9 cellular contexts compared by ENCODE assay signal in genomic region chr19:18440421-18440877, GRCh38. TPM values are rescaled to one million over a fixed set of nuclear protein-coding genes. Genes with fewer than 3 reads are reported as not detected.
DNase-seq lines count a peak whose midpoint lies in the region; ATAC-seq and TF ChIP-seq lines count a peak whose summit lies in the region.
"Had no signal": no experiment of that assay in that cellular context is flagged by ENCODE, and none has a peak within 500 bp of the region (broad histone marks: within the 10 kb centered on the region; RNA-seq: fewer than 3 reads in every experiment).

No MANE protein-coding gene starts in this region.

- ATAC-seq in activated CD8-positive, alpha-beta T cell treated with anti-CD3 and anti-CD28 coated beads for 36 hours, result no peak
- no peak for ATAC-seq in HG02759 (IDR thresholded peaks at IDR 0.05; ENCODE audit: unreplicated experiment)
- no peak for ATAC-seq in esophagus mucosa
- ATAC-seq: pancreas had no signal

- peak; percentile 31 for TF ChIP-seq CTCF in activated CD8-positive, alpha-beta T cell treated with anti-CD3 and anti-CD28 coated beads for 36 hours (IDR thresholded peaks at IDR 0.05)
- TF ChIP-seq CTCF in mesothelial cell of epicardium (IDR thresholded peaks at IDR 0.05; ENCODE audit: unreplicated experiment) (no peak), stomach (IDR thresholded peaks at IDR 0.05) (no peak), prostate gland (IDR thresholded peaks at IDR 0.05) (peak in 1 of 4 experiments; percentile 8)

- CTCF ChIA-PET in activated CD8-positive, alpha-beta T cell treated with anti-CD3 and anti-CD28 coated beads for 36 hours (lab: Charles Lee), result interaction anchor here (0.9 to 3.4 kb wide), 4 partner anchors 10 to 401 kb away, joined by 3 to 23 read pairs (median 4); no protein-coding TSS in a partner anchor

- no peaks in the 10 kb centered on the region for H3K27me3 Mint-ChIP-seq in IgD-negative memory B cell
- H3K27me3 Mint-ChIP-seq in activated CD8-positive, alpha-beta T cell treated with anti-CD3 and anti-CD28 coated beads for 36 hours, result no peaks in the 10 kb centered on the region
- no peaks in the 10 kb centered on the region for H3K27me3 Mint-ChIP-seq in mesothelial cell of epicardium (ENCODE audit: low read depth)

- TF ChIP-seq POLR2A in stomach (IDR thresholded peaks at IDR 0.05) (no peak), prostate gland (IDR thresholded peaks at IDR 0.05) (no peak)

- H3K9me3 ChIP-seq in stomach (no peaks in the 10 kb centered on the region), prostate gland (no peaks in the 10 kb centered on the region)
- H3K9me3 ChIP-seq: pancreas had no signal

- no peaks in the 10 kb centered on the region for H3K9me3 Mint-ChIP-seq in IgD-negative memory B cell
- H3K9me3 Mint-ChIP-seq in activated CD8-positive, alpha-beta T cell treated with anti-CD3 and anti-CD28 coated beads for 36 hours, result peaks cover 3% of the 10 kb centered on the region
- H3K9me3 Mint-ChIP-seq in mesothelial cell of epicardium, result no peaks in the 10 kb centered on the region

- H3K36me3 Mint-ChIP-seq in IgD-negative memory B cell (no peaks in the 10 kb centered on the region), mesothelial cell of epicardium (peaks cover 2% of the 10 kb centered on the region)
- H3K36me3 Mint-ChIP-seq in activated CD8-positive, alpha-beta T cell treated with anti-CD3 and anti-CD28 coated beads for 36 hours (ENCODE audit: low read depth), result peaks cover 16% of the 10 kb centered on the region

- WGBS in stomach, 5 donors, result 37 to 48% (median 44%) methylated on average over 9 to 10 of the region's 10 CpGs
- 50% methylated on average over 10 of the region's 10 CpGs for WGBS in prostate gland

- intact Hi-C loops in activated CD8-positive, alpha-beta T cell treated with anti-CD3 and anti-CD28 coated beads for 36 hours (cut with micrococcal nuclease), result no loop called here
- intact Hi-C loops in stomach (cut with DNase I; ENCODE audit: low total_unique reads) (no loop called here), prostate gland (cut with DNase I) (loop anchor here (10.0 kb wide), 1 partner anchor 234 kb away; no protein-coding TSS in a partner anchor)

- H3K27ac ChIP-seq in stomach (no peak overlapping the region), prostate gland (no peak overlapping the region)

- peaks cover 20 to 35% (median 32%) of the 10 kb centered on the region in 4 donors for H3K36me3 ChIP-seq in stomach
- H3K36me3 ChIP-seq in prostate gland, result no peaks in the 10 kb centered on the region

- POLR2A ChIA-PET in activated CD8-positive, alpha-beta T cell treated with anti-CD3 and anti-CD28 coated beads for 36 hours (lab: Charles Lee), result interaction anchor here (0.9 to 1.5 kb wide), 10 partner anchors 10 to 404 kb away, joined by 3 to 6 read pairs (median 3); partner anchors contain the start of gene SSBP4

- H3K4me1 Mint-ChIP-seq in IgD-negative memory B cell, result peaks cover 12 to 20% (median 13%) of the 10 kb centered on the region in 3 donors
- H3K4me1 Mint-ChIP-seq in activated CD8-positive, alpha-beta T cell treated with anti-CD3 and anti-CD28 coated beads for 36 hours (ENCODE audit: low read depth), result peaks cover 28% of the 10 kb centered on the region
- H3K4me1 Mint-ChIP-seq in mesothelial cell of epicardium, result peaks cover 41% of the 10 kb centered on the region

- H3K27ac Mint-ChIP-seq in IgD-negative memory B cell, result peak overlapping the region in 2 of 3 donors; percentile 47 to 78
- H3K27ac Mint-ChIP-seq in activated CD8-positive, alpha-beta T cell treated with anti-CD3 and anti-CD28 coated beads for 36 hours, result peak overlapping the region; percentile 16
- peak overlapping the region; percentile 98 for H3K27ac Mint-ChIP-seq in mesothelial cell of epicardium

- DNase-seq in EL (peak; percentile 37), mesothelial cell of epicardium (ENCODE audit: low spot score in 2 of 2, unreplicated experiment in 2 of 2) (no peak), stomach (no peak), prostate gland (ENCODE audit: low spot score) (no peak)
- peak; percentile 63 for DNase-seq in activated CD8-positive, alpha-beta T cell treated with anti-CD3 and anti-CD28 coated beads for 36 hours

- peak overlapping the region in 1 of 4 donors; percentile 80 for H3K4me3 Mint-ChIP-seq in IgD-negative memory B cell
- no peak overlapping the region for H3K4me3 Mint-ChIP-seq in activated CD8-positive, alpha-beta T cell treated with anti-CD3 and anti-CD28 coated beads for 36 hours
- H3K4me3 Mint-ChIP-seq in mesothelial cell of epicardium, result no peak overlapping the region

- peaks cover 30 to 44% (median 39%) of the 10 kb centered on the region in 4 donors for H3K4me1 ChIP-seq in stomach
- H3K4me1 ChIP-seq in prostate gland (replicated peaks), result peaks cover 2% of the 10 kb centered on the region

- H3K4me3 ChIP-seq in stomach, result no peak overlapping the region
- no peak overlapping the region for H3K4me3 ChIP-seq in prostate gland
- H3K4me3 ChIP-seq: pancreas had no signal

- peaks cover 0 to 24% (median 0%) of the 10 kb centered on the region in 3 donors for H3K27me3 ChIP-seq in stomach
- no peaks in the 10 kb centered on the region for H3K27me3 ChIP-seq in prostate gland (replicated peaks; ENCODE audit: insufficient read depth)
- H3K27me3 ChIP-seq: pancreas had no signal

- TF ChIP-seq EP300 in stomach (IDR thresholded peaks at IDR 0.05), result no peak

RNA-seq across cellular contexts. Expression of gene ISYNA1, which starts 2.5 kb away (rescaled TPM):
- 17.2 TPM for polyA plus RNA-seq in IgD-negative memory B cell
- total RNA-seq in activated CD8-positive, alpha-beta T cell treated with anti-CD3 and anti-CD28 coated beads for 36 hours, result 10 to 100 TPM; 48.6 to 54.9 TPM
- total RNA-seq in mesothelial cell of epicardium, result 795 to 833 TPM (median 826 TPM) in 3 replicates
- total RNA-seq in esophagus mucosa, result 8.5 TPM
- 10 to 100 TPM in 4 of 5 donors, 1 to 10 TPM in 1; 7.8 to 47.3 (median 15.8) TPM for total RNA-seq in stomach
- 10 to 100 TPM in 2 of 3 donors, 1 to 10 TPM in 1; 9.5 to 39.7 (median 15.0) TPM for polyA plus RNA-seq in stomach
- 100 to 1,000 TPM in 1 of 2 donors, 10 to 100 TPM in 1; 71.6 to 690 TPM for total RNA-seq in prostate gland

RNA-seq across cellular contexts. Expression of gene SSBP4, which starts 21.3 kb away (rescaled TPM):
- polyA plus RNA-seq in IgD-negative memory B cell, result 97.4 TPM
- total RNA-seq in activated CD8-positive, alpha-beta T cell treated with anti-CD3 and anti-CD28 coated beads for 36 hours, result 100 to 1,000 TPM in 1 of 2 experiments, 10 to 100 TPM in 1; 98.2 to 102 TPM
- 120 to 123 TPM (median 121 TPM) in 3 replicates for total RNA-seq in mesothelial cell of epicardium
- total RNA-seq in esophagus mucosa, result 15.7 TPM
- total RNA-seq in stomach, result 100 to 1,000 TPM in 1 of 5 donors, 10 to 100 TPM in 4; 22.8 to 253 (median 39.7) TPM
- 10 to 100 TPM; 49.9 to 77.6 (median 54.4) TPM for polyA plus RNA-seq in stomach
- total RNA-seq in prostate gland, result 100 to 1,000 TPM in 1 of 2 donors, 10 to 100 TPM in 1; 71.5 to 120 TPM

RNA-seq across cellular contexts. Expression of gene LRRC25, which starts 43.0 kb away (rescaled TPM):
- polyA plus RNA-seq in IgD-negative memory B cell (14.9 TPM), stomach (1 to 10 TPM in 2 of 3 donors, under 1 TPM in 1; 0.98 to 2.4 (median 1.7) TPM)
- total RNA-seq in activated CD8-positive, alpha-beta T cell treated with anti-CD3 and anti-CD28 coated beads for 36 hours, result not detected
- total RNA-seq in mesothelial cell of epicardium (0.18 to 0.29 TPM in 2 of 3 replicates, not detected in the other), esophagus mucosa (0.48 TPM), stomach (10 to 100 TPM in 1 of 5 donors, 1 to 10 TPM in 2, not detected in 2; 2.9 to 11.2 (median 7.2) TPM), prostate gland (1 to 10 TPM; 1.6 to 5.5 TPM)

RNA-seq across cellular contexts. Expression of gene GDF15, which starts 54.5 kb away (rescaled TPM):
- not detected for polyA plus RNA-seq in IgD-negative memory B cell
- total RNA-seq in activated CD8-positive, alpha-beta T cell treated with anti-CD3 and anti-CD28 coated beads for 36 hours, result not detected
- total RNA-seq in mesothelial cell of epicardium, result 3.2 to 4.7 TPM (median 3.9 TPM) in 3 replicates
- 3.9 TPM for total RNA-seq in esophagus mucosa
- 100 to 1,000 TPM in 1 of 5 donors, 10 to 100 TPM in 4; 17.3 to 102 (median 46.9) TPM for total RNA-seq in stomach
- polyA plus RNA-seq in stomach, result 100 to 1,000 TPM in 1 of 3 donors, 10 to 100 TPM in 2; 14.2 to 134 (median 44.5) TPM
- total RNA-seq in prostate gland, result 100 to 1,000 TPM in 1 of 2 donors, 10 to 100 TPM in 1; 49.6 to 136 TPM

Comparison
In these comparisons a context has a peak if more than half of its experiments do, and no peak if none do; other contexts are left out.
1. DNase-seq: peak in EL (single experiment) and activated CD8-positive, alpha-beta T cell treated with anti-CD3 and anti-CD28 coated beads for 36 hours (single experiment); none in mesothelial cell of epicardium (0 of 2), stomach (single experiment) and prostate gland (single experiment).
2. H3K27ac Mint-ChIP-seq: peak in every context shown above with its lines; median percentile 98 in mesothelial cell of epicardium; 62 in IgD-negative memory B cell; 16 in activated CD8-positive, alpha-beta T cell treated with anti-CD3 and anti-CD28 coated beads for 36 hours.